Comparison of ENCODE assay signal across 2 cellular contexts in the genomic region with DNA sequence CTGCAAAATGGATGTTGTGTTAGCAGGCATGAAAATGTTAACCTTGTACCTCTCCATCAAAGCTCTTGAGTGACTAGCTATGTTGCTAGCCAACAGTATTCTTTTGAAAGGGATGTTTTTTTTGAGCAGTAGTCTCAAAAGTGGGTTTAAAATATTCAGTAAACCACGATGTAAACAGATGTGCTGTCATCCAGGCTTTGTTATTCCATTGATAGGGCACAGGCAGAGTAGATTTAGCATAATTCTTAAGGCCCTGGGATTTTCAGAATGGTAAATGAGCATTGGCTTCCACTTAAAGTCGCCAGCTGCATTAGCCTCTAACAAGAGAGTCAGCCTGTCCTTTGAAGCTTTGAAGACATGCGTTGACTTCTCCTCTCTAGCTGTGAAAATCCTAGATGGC.
TF ChIP-seq lines count a peak whose summit lies in the region.

No MANE protein-coding gene starts in this region.

TF ChIP-seq in GM23338, 12 proteins besides CTCF, POLR2A, EP300 and RAD21:
- TF ChIP-seq, protein P1, sequence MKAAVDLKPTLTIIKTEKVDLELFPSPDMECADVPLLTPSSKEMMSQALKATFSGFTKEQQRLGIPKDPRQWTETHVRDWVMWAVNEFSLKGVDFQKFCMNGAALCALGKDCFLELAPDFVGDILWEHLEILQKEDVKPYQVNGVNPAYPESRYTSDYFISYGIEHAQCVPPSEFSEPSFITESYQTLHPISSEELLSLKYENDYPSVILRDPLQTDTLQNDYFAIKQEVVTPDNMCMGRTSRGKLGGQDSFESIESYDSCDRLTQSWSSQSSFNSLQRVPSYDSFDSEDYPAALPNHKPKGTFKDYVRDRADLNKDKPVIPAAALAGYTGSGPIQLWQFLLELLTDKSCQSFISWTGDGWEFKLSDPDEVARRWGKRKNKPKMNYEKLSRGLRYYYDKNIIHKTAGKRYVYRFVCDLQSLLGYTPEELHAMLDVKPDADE (IDR thresholded peaks at IDR 0.05): no peak
- TF ChIP-seq POLR2AphosphoS5 (IDR thresholded peaks at IDR 0.05; ENCODE audit: low read depth): no peak
- TF ChIP-seq CREB1 (CRISPR knock-in tag; IDR thresholded peaks at IDR 0.05; ENCODE audit: low read depth): no peak
- TF ChIP-seq EZH2 (IDR thresholded peaks at IDR 0.05; ENCODE audit: low read depth, unreplicated experiment): no peak
- no peak for TF ChIP-seq ZNF331 (CRISPR knock-in tag; IDR thresholded peaks at IDR 0.05; ENCODE audit: low read depth)
- no peak for TF ChIP-seq EZH2phosphoT487 (IDR thresholded peaks at IDR 0.05; ENCODE audit: unreplicated experiment)

TF ChIP-seq in HepG2, 621 proteins besides CTCF, POLR2A, EP300 and RAD21:
- no peak for TF ChIP-seq ZNF572 (CRISPR knock-in tag; IDR thresholded peaks at IDR 0.05)
- TF ChIP-seq ZNF883 (CRISPR knock-in tag; IDR thresholded peaks at IDR 0.05; ENCODE audit: not compliant biosample characterization): no peak
- TF ChIP-seq, protein P2, sequence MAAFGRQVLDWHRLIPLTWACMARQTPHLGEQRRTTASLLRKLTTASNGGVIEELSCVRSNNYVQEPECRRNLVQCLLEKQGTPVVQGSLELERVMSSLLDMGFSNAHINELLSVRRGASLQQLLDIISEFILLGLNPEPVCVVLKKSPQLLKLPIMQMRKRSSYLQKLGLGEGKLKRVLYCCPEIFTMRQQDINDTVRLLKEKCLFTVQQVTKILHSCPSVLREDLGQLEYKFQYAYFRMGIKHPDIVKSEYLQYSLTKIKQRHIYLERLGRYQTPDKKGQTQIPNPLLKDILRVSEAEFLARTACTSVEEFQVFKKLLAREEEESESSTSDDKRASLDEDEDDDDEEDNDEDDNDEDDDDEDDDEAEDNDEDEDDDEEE (CRISPR knock-in tag; IDR thresholded peaks at IDR 0.05): no peak
- no peak for TF ChIP-seq ZFY (CRISPR knock-in tag; IDR thresholded peaks at IDR 0.05)
- no peak for TF ChIP-seq HNRNPL (IDR thresholded peaks at IDR 0.05; ENCODE audit: low read depth, low read length)
- TF ChIP-seq, protein P3, sequence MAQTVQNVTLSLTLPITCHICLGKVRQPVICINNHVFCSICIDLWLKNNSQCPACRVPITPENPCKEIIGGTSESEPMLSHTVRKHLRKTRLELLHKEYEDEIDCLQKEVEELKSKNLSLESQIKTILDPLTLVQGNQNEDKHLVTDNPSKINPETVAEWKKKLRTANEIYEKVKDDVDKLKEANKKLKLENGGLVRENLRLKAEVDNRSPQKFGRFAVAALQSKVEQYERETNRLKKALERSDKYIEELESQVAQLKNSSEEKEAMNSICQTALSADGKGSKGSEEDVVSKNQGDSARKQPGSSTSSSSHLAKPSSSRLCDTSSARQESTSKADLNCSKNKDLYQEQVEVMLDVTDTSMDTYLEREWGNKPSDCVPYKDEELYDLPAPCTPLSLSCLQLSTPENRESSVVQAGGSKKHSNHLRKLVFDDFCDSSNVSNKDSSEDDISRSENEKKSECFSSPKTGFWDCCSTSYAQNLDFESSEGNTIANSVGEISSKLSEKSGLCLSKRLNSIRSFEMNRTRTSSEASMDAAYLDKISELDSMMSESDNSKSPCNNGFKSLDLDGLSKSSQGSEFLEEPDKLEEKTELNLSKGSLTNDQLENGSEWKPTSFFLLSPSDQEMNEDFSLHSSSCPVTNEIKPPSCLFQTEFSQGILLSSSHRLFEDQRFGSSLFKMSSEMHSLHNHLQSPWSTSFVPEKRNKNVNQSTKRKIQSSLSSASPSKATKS (CRISPR knock-in tag; IDR thresholded peaks at IDR 0.05): no peak
- TF ChIP-seq NR2F1 (CRISPR knock-in tag; IDR thresholded peaks at IDR 0.05): no peak
- TF ChIP-seq RCOR2 (CRISPR knock-in tag; IDR thresholded peaks at IDR 0.05): no peak
- no peak for TF ChIP-seq NPAS2 (CRISPR knock-in tag; IDR thresholded peaks at IDR 0.05; ENCODE audit: borderline replicate concordance)
- TF ChIP-seq SPEN (CRISPR knock-in tag; IDR thresholded peaks at IDR 0.05; ENCODE audit: low read depth): no peak
- TF ChIP-seq, protein P4, sequence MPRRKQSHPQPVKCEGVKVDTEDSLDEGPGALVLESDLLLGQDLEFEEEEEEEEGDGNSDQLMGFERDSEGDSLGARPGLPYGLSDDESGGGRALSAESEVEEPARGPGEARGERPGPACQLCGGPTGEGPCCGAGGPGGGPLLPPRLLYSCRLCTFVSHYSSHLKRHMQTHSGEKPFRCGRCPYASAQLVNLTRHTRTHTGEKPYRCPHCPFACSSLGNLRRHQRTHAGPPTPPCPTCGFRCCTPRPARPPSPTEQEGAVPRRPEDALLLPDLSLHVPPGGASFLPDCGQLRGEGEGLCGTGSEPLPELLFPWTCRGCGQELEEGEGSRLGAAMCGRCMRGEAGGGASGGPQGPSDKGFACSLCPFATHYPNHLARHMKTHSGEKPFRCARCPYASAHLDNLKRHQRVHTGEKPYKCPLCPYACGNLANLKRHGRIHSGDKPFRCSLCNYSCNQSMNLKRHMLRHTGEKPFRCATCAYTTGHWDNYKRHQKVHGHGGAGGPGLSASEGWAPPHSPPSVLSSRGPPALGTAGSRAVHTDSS (CRISPR knock-in tag; conservative IDR thresholded peaks at IDR 0.05): no peak
- TF ChIP-seq, protein P5, sequence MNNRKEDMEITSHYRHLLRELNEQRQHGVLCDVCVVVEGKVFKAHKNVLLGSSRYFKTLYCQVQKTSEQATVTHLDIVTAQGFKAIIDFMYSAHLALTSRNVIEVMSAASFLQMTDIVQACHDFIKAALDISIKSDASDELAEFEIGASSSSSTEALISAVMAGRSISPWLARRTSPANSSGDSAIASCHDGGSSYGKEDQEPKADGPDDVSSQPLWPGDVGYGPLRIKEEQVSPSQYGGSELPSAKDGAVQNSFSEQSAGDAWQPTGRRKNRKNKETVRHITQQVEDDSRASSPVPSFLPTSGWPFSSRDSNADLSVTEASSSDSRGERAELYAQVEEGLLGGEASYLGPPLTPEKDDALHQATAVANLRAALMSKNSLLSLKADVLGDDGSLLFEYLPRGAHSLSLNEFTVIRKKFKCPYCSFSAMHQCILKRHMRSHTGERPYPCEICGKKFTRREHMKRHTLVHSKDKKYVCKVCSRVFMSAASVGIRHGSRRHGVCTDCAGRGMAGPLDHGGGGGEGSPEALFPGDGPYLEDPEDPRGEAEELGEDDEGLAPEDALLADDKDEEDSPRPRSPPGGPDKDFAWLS (CRISPR knock-in tag; IDR thresholded peaks at IDR 0.05; ENCODE audit: borderline replicate concordance): no peak
